In the genomic region with DNA sequence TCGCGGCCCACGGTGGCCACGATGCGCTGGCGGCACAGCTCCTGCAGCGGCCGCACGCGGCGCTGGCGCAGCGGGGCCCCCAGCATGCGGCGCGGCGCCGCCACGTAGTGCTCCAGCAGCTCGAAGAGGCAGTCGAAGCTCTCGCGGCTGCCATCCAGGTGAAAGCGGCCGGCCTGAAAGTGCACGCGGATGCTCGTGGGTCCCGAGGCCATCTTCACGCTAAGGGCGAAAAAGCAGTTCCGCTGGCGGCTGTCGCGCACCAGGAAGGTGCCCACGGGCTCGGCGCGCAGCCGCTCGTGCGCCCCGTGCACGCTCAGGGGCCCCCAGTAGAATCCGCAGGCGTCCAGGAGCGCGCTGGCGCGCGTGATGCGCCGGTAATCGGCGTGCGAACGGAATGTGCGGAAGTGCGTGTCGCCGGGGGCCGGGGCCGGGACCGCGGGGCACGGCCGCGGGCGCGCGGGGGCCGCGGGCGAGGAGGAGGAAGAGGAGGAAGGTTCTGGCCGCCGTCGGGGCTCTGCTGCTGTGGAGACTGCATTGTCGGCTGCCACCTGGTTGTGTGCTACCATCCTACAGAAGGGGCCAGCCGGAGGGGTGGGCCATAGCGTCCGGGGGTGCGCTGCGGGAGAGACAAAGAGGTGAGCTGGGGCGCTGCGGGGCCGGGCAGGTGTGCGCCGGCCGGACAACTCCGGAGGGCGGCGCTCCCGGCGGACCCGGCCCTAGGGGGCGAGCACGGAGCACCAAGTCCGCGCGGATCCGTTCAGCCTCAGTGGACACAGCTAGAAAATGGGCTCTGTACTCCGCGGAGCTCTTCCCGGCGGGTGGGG, we compare ENCODE assay signal across 8 cellular contexts. TPM values are rescaled to one million over a fixed set of nuclear protein-coding genes. Genes with fewer than 3 reads are reported as not detected.
DNase-seq lines count a peak whose midpoint lies in the region; ATAC-seq, FAIRE-seq and TF ChIP-seq lines count a peak whose summit lies in the region.

No MANE protein-coding gene starts in this region.

- peak; percentile 51 to 77 (median 66) for DNase-seq in CD4-positive, alpha-beta T cell
- DNase-seq in GM20000 (ENCODE audit: low spot score) = peak; percentile 73
- peak; percentile 62 for DNase-seq in NCI-H1092 treated with DMSO at 0.1 percent for 48 hours (lab: John Stamatoyannopoulos, UW)
- peak in 2 of 3 experiments; percentile 38 to 42 for DNase-seq in activated CD8-positive, alpha-beta memory T cell treated with anti-CD3 and anti-CD28 coated beads for 48 hours (ENCODE audit: low read depth in 2 of 3, low spot score in 2 of 3)
- no peak for DNase-seq in epithelial cell of proximal tubule (ENCODE audit: low read depth)
- DNase-seq in naive thymus-derived CD8-positive, alpha-beta T cell = peak; percentile 61 to 87 (median 80)
- DNase-seq in urothelium cell line (ENCODE audit: low spot score) = peak; percentile 67
- no peak for DNase-seq in medulla oblongata (ENCODE audit: extremely low spot score)

- peak; percentile 42 for ATAC-seq in CD4-positive, alpha-beta T cell (ENCODE audit: poor library complexity)
- ATAC-seq in naive thymus-derived CD8-positive, alpha-beta T cell = peak; percentile 49 to 58

- FAIRE-seq in urothelium cell line (lab: Jason Lieb, UNC) = no peak

- intact Hi-C loops in CD4-positive, alpha-beta T cell (cut with DNase I, micrococcal nuclease) = loop anchor here (1.0 to 10.0 kb wide), 9 partner anchors 30 to 660 kb away; a partner anchor contains a TSS

- peak overlapping the region; percentile 83 for H3K27ac Mint-ChIP-seq in CD4-positive, alpha-beta T cell
- H3K27ac Mint-ChIP-seq in naive thymus-derived CD8-positive, alpha-beta T cell = peak overlapping the region; percentile 77 to 94 (median 88)

- no peaks in the 10 kb centered on the region for H3K9me3 Mint-ChIP-seq in CD4-positive, alpha-beta T cell
- no peaks in the 10 kb centered on the region for H3K9me3 Mint-ChIP-seq in naive thymus-derived CD8-positive, alpha-beta T cell

- H3K27ac ChIP-seq in CD4-positive, alpha-beta T cell (ENCODE audit: low read depth, low read length) = peak overlapping the region; percentile 86

- no peaks in the 10 kb centered on the region for H3K27me3 ChIP-seq in CD4-positive, alpha-beta T cell (ENCODE audit: control insufficient read depth, insufficient read depth, low read length)

- POLR2A ChIA-PET in CD4-positive, alpha-beta T cell (lab: Charles Lee) = interaction anchor here (0.6 to 8.5 kb wide), 49 partner anchors 8 to 661 kb away, joined by 3 to 195 read pairs (median 6); a partner anchor contains a TSS
- POLR2A ChIA-PET in naive thymus-derived CD8-positive, alpha-beta T cell (lab: Charles Lee) = interaction anchor here (0.5 to 7.7 kb wide), 49 partner anchors 9 to 542 kb away, joined by 3 to 148 read pairs (median 5); a partner anchor contains a TSS

- peak overlapping the region; percentile 84 for H3K4me3 ChIP-seq in epithelial cell of proximal tubule (ENCODE audit: low read depth, low read length)

- H3K4me3 Mint-ChIP-seq in CD4-positive, alpha-beta T cell = peak overlapping the region; percentile 81
- H3K4me3 Mint-ChIP-seq in naive thymus-derived CD8-positive, alpha-beta T cell = peak overlapping the region; percentile 75 to 95 (median 86)

- no peaks in the 10 kb centered on the region for H3K27me3 Mint-ChIP-seq in CD4-positive, alpha-beta T cell
- H3K27me3 Mint-ChIP-seq in naive thymus-derived CD8-positive, alpha-beta T cell = no peaks in the 10 kb centered on the region

- no peaks in the 10 kb centered on the region for H3K9me3 ChIP-seq in CD4-positive, alpha-beta T cell (ENCODE audit: control insufficient read depth, low read length)

- no peak for TF ChIP-seq CTCF in CD4-positive, alpha-beta T cell (IDR thresholded peaks at IDR 0.05)
- TF ChIP-seq CTCF in GM20000 (IDR thresholded peaks at IDR 0.05; ENCODE audit: extremely low read depth, missing control alignments) (peak; percentile 28), epithelial cell of proximal tubule (conservative IDR thresholded peaks at IDR 0.05; ENCODE audit: low read depth, low read length) (no peak)

- CTCF ChIA-PET in CD4-positive, alpha-beta T cell (lab: Charles Lee) = interaction anchor here (0.6 to 5.6 kb wide), 18 partner anchors 9 to 306 kb away, joined by 3 to 50 read pairs (median 4); no protein-coding TSS in a partner anchor

- peaks cover 32% of the 10 kb centered on the region for H3K36me3 Mint-ChIP-seq in CD4-positive, alpha-beta T cell (ENCODE audit: low read depth)
- H3K36me3 Mint-ChIP-seq in naive thymus-derived CD8-positive, alpha-beta T cell = peaks cover 0 to 16% (median 3%) of the 10 kb centered on the region in 3 donors

- peaks cover 63% of the 10 kb centered on the region for H3K4me1 Mint-ChIP-seq in CD4-positive, alpha-beta T cell (ENCODE audit: low read depth)
- peaks cover 34 to 66% (median 64%) of the 10 kb centered on the region in 4 donors for H3K4me1 Mint-ChIP-seq in naive thymus-derived CD8-positive, alpha-beta T cell

RNA-seq across cellular contexts. Expression of a gene that starts 0.9 kb away (rescaled TPM):
- 10 to 100 TPM; 71.3 to 71.4 TPM for total RNA-seq in CD4-positive, alpha-beta T cell
- 1.5 and 4.6 TPM in 2 replicates for total RNA-seq in epithelial cell of proximal tubule
- total RNA-seq in naive thymus-derived CD8-positive, alpha-beta T cell = 10 to 100 TPM; 15.8 to 16.5 TPM
- polyA plus RNA-seq in naive thymus-derived CD8-positive, alpha-beta T cell = 10 to 100 TPM; 13.5 to 24.0 (median 13.5) TPM

RNA-seq across cellular contexts. Expression of a gene that starts 14.0 kb away (rescaled TPM):
- not detected for total RNA-seq in CD4-positive, alpha-beta T cell
- total RNA-seq in epithelial cell of proximal tubule = not detected in 2 replicates
- not detected for total RNA-seq in naive thymus-derived CD8-positive, alpha-beta T cell
- not detected for polyA plus RNA-seq in naive thymus-derived CD8-positive, alpha-beta T cell

RNA-seq across cellular contexts. Expression of a gene that starts 18.3 kb away (rescaled TPM):
- total RNA-seq in CD4-positive, alpha-beta T cell = not detected
- not detected in 2 replicates for total RNA-seq in epithelial cell of proximal tubule
- total RNA-seq in naive thymus-derived CD8-positive, alpha-beta T cell = not detected
- polyA plus RNA-seq in naive thymus-derived CD8-positive, alpha-beta T cell = not detected

RNA-seq across cellular contexts. Expression of a gene that starts 21.2 kb away (rescaled TPM):
- total RNA-seq in CD4-positive, alpha-beta T cell = not detected
- total RNA-seq in epithelial cell of proximal tubule = not detected in 2 replicates
- not detected for total RNA-seq in naive thymus-derived CD8-positive, alpha-beta T cell
- not detected for polyA plus RNA-seq in naive thymus-derived CD8-positive, alpha-beta T cell

RNA-seq across cellular contexts. Expression of a gene that starts 26.0 kb away (rescaled TPM):
- total RNA-seq in CD4-positive, alpha-beta T cell = not detected
- not detected in 2 replicates for total RNA-seq in epithelial cell of proximal tubule
- total RNA-seq in naive thymus-derived CD8-positive, alpha-beta T cell = not detected
- not detected for polyA plus RNA-seq in naive thymus-derived CD8-positive, alpha-beta T cell

Comparison
In these comparisons a context has a peak if more than half of its experiments do, and no peak if none do; other contexts are left out.
1. DNase-seq: peak in CD4-positive, alpha-beta T cell (10 of 10), GM20000 (single experiment), NCI-H1092 treated with DMSO at 0.1 percent for 48 hours (single experiment), activated CD8-positive, alpha-beta memory T cell treated with anti-CD3 and anti-CD28 coated beads for 48 hours (2 of 3), naive thymus-derived CD8-positive, alpha-beta T cell (10 of 10) and urothelium cell line (single experiment); none in epithelial cell of proximal tubule (single experiment) and medulla oblongata (single experiment).
2. RNA of a gene that starts 0.9 kb away (total RNA-seq): 71.3 to 71.4 TPM in CD4-positive, alpha-beta T cell; 15.8 to 16.5 TPM in naive thymus-derived CD8-positive, alpha-beta T cell and 1.5 to 4.6 TPM in epithelial cell of proximal tubule; every median in the first group is over 4 times any median in the second.